ENCODE assay signal across 11 cellular contexts in the genomic region with DNA sequence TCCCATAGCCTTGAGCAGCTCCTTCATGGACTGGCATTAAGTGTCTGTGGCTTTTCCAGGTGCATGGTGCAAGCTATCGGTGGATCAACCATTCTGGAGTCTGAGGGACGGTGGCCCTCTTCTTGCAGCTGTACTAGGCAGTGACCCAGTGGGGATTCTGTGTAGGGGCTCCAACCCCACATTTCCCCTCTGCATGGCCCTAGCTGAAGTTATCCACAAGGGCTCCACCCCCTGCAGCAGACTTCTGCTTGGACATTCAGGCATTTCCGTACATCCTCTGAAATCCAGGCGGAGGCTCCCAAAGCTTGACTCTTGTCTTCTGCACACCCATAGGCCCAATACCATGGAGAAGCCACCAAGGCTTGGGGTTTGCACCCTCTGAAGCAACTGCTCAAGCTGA.
"Had no signal": no experiment of that assay in that cellular context is flagged by ENCODE, and none has a peak within 500 bp of the region (broad histone marks: within the 10 kb centered on the region; RNA-seq: fewer than 3 reads in every experiment).

No MANE protein-coding gene starts in this region.

- H3K9ac ChIP-seq: GM23248 had no signal

- FAIRE-seq: H1, H54 had no signal

- H3K4me2 ChIP-seq: GM23338 had no signal

- H3K27ac ChIP-seq: GM23248 had no signal

- H3K36me3 ChIP-seq: HAP-1 had no signal

- H3K4me3 ChIP-seq: GM23248, GM23338, HAP-1 had no signal

- DNase-seq: GM23248, GOT3, H7, H9, HCEC 1CT, HFFc6 had no signal

- ATAC-seq: GM23338, HCT116 had no signal

- H2AFZ ChIP-seq: GM23248, GM23338 had no signal
